Comparison of ENCODE assay signal across 1 cellular context in the genomic region with DNA sequence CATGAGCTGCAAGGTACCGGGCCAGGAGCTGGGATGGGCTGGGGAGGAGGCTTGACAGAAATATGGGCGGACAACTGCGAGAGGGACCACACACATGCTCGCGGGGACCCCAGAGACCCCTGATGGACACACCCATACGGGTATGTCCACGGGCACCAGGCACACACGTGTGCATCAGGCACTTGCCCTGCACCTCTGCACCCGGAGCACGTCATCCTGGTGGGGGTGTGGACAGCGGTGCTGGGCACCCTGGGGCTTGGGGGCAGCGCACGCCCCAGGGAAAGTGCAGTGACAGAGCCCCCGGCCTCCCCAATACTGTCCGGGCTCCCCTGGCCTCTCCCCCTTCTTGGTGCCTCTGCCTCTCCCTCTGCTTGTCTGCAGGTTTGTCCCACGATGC.
TF ChIP-seq lines count a peak whose summit lies in the region.

No MANE protein-coding gene starts in this region.

TF ChIP-seq in H1, 55 proteins besides CTCF, POLR2A, EP300 and RAD21:
- TF ChIP-seq, protein P1, sequence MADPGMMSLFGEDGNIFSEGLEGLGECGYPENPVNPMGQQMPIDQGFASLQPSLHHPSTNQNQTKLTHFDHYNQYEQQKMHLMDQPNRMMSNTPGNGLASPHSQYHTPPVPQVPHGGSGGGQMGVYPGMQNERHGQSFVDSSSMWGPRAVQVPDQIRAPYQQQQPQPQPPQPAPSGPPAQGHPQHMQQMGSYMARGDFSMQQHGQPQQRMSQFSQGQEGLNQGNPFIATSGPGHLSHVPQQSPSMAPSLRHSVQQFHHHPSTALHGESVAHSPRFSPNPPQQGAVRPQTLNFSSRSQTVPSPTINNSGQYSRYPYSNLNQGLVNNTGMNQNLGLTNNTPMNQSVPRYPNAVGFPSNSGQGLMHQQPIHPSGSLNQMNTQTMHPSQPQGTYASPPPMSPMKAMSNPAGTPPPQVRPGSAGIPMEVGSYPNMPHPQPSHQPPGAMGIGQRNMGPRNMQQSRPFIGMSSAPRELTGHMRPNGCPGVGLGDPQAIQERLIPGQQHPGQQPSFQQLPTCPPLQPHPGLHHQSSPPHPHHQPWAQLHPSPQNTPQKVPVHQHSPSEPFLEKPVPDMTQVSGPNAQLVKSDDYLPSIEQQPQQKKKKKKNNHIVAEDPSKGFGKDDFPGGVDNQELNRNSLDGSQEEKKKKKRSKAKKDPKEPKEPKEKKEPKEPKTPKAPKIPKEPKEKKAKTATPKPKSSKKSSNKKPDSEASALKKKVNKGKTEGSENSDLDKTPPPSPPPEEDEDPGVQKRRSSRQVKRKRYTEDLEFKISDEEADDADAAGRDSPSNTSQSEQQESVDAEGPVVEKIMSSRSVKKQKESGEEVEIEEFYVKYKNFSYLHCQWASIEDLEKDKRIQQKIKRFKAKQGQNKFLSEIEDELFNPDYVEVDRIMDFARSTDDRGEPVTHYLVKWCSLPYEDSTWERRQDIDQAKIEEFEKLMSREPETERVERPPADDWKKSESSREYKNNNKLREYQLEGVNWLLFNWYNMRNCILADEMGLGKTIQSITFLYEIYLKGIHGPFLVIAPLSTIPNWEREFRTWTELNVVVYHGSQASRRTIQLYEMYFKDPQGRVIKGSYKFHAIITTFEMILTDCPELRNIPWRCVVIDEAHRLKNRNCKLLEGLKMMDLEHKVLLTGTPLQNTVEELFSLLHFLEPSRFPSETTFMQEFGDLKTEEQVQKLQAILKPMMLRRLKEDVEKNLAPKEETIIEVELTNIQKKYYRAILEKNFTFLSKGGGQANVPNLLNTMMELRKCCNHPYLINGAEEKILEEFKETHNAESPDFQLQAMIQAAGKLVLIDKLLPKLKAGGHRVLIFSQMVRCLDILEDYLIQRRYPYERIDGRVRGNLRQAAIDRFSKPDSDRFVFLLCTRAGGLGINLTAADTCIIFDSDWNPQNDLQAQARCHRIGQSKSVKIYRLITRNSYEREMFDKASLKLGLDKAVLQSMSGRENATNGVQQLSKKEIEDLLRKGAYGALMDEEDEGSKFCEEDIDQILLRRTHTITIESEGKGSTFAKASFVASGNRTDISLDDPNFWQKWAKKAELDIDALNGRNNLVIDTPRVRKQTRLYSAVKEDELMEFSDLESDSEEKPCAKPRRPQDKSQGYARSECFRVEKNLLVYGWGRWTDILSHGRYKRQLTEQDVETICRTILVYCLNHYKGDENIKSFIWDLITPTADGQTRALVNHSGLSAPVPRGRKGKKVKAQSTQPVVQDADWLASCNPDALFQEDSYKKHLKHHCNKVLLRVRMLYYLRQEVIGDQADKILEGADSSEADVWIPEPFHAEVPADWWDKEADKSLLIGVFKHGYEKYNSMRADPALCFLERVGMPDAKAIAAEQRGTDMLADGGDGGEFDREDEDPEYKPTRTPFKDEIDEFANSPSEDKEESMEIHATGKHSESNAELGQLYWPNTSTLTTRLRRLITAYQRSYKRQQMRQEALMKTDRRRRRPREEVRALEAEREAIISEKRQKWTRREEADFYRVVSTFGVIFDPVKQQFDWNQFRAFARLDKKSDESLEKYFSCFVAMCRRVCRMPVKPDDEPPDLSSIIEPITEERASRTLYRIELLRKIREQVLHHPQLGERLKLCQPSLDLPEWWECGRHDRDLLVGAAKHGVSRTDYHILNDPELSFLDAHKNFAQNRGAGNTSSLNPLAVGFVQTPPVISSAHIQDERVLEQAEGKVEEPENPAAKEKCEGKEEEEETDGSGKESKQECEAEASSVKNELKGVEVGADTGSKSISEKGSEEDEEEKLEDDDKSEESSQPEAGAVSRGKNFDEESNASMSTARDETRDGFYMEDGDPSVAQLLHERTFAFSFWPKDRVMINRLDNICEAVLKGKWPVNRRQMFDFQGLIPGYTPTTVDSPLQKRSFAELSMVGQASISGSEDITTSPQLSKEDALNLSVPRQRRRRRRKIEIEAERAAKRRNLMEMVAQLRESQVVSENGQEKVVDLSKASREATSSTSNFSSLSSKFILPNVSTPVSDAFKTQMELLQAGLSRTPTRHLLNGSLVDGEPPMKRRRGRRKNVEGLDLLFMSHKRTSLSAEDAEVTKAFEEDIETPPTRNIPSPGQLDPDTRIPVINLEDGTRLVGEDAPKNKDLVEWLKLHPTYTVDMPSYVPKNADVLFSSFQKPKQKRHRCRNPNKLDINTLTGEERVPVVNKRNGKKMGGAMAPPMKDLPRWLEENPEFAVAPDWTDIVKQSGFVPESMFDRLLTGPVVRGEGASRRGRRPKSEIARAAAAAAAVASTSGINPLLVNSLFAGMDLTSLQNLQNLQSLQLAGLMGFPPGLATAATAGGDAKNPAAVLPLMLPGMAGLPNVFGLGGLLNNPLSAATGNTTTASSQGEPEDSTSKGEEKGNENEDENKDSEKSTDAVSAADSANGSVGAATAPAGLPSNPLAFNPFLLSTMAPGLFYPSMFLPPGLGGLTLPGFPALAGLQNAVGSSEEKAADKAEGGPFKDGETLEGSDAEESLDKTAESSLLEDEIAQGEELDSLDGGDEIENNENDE (IDR thresholded peaks at IDR 0.05; ENCODE audit: insufficient replicate concordance, low read length) = no peak
- TF ChIP-seq SIRT6 (IDR thresholded peaks at IDR 0.05; ENCODE audit: low read length) = no peak
- TF ChIP-seq SP2 (IDR thresholded peaks at IDR 0.05; ENCODE audit: low read length) = no peak
- TF ChIP-seq EGR1 (IDR thresholded peaks at IDR 0.05; ENCODE audit: borderline replicate concordance, low read depth, low read length) = no peak
